31 cellular contexts compared by ENCODE assay signal in genomic region chr19:54124393-54124792, GRCh38.
"Had no signal": no experiment of that assay in that cellular context is flagged by ENCODE, and none has a peak within 500 bp of the region (broad histone marks: within the 10 kb centered on the region; RNA-seq: fewer than 3 reads in every experiment).

No MANE protein-coding gene starts in this region.

- H3K4me3 ChIP-seq: ascending aorta, body of pancreas, breast epithelium had no signal

- H3K27ac ChIP-seq: ascending aorta, body of pancreas, brain microvascular endothelial cell, breast epithelium, VCaP had no signal

- FAIRE-seq: TTC549 had no signal

- ATAC-seq: activated CD8-positive, alpha-beta memory T cell treated with anti-CD3 and anti-CD28 coated beads, Interleukin-2, amount 10 ng/mL, durations not matched to agents 7 days and 5 days; activated CD8-positive, alpha-beta T cell treated with anti-CD3 and anti-CD28 coated beads, Interleukin-2, amount 10 ng/mL, durations not matched to agents 7 days and 5 days; activated naive CD8-positive, alpha-beta T cell treated with anti-CD3 and anti-CD28 coated beads, Interleukin-2, amount 50 U/mL, for 24 hours; body of pancreas had no signal

- H3K27me3 ChIP-seq: ascending aorta, body of pancreas, brain microvascular endothelial cell, breast epithelium had no signal

- H3K9me3 ChIP-seq: ascending aorta, body of pancreas, breast epithelium had no signal

- H3K4me1 ChIP-seq: ascending aorta, body of pancreas, breast epithelium had no signal

- DNase-seq: activated B cell treated with CpG ODN at 0.5 μM for 24 hours; activated CD4-positive, alpha-beta memory T cell treated with anti-CD3 and anti-CD28 coated beads, Interleukin-2, amount 10 ng/mL, durations not matched to agents 7 days and 5 days; activated CD4-positive, alpha-beta T cell treated with anti-CD3 and anti-CD28 coated beads for 4 hours; activated CD4-positive, alpha-beta T cell treated with anti-CD3 and anti-CD28 coated beads, Interleukin-2, amount 10 ng/mL, durations not matched to agents 24 days and 14 days; activated CD4-positive, alpha-beta T cell treated with anti-CD3 and anti-CD28 coated beads, Interleukin-2, amount 50 U/mL, for 1 hour; activated CD4-positive, alpha-beta T cell treated with anti-CD3 and anti-CD28 coated beads, Interleukin-2, amount 50 U/mL, for 48 hours; activated CD4-positive, CD25-positive, alpha-beta regulatory T cell treated with anti-CD3 and anti-CD28 coated beads, Interleukin-2, amount 50 U/mL, for 72 hours; activated CD8-positive, alpha-beta memory T cell treated with anti-CD3 and anti-CD28 coated beads for 24 hours; activated CD8-positive, alpha-beta memory T cell treated with anti-CD3 and anti-CD28 coated beads, Interleukin-2, amount 10 ng/mL, durations not matched to agents 7 days and 5 days; activated CD8-positive, alpha-beta memory T cell treated with anti-CD3 and anti-CD28 coated beads, Interleukin-2, amount 50 U/mL, for 48 hours; activated CD8-positive, alpha-beta T cell treated with anti-CD3 and anti-CD28 coated beads, Interleukin-2, amount 10 ng/mL, durations not matched to agents 7 days and 5 days; activated effector memory CD4-positive, alpha-beta T cell treated with Interleukin-2 at 50 U/mL for 16 hours; activated gamma-delta T cell; activated naive CD4-positive, alpha-beta T cell treated with anti-CD3 and anti-CD28 coated beads, Interleukin-2, amount 10 ng/mL, durations not matched to agents 7 days and 5 days; activated naive CD4-positive, alpha-beta T cell treated with Interleukin-2 at 50 U/mL for 16 hours; activated naive CD8-positive, alpha-beta T cell treated with anti-CD3 and anti-CD28 coated beads, Interleukin-2, amount 10 ng/mL, durations not matched to agents 7 days and 5 days; activated naive CD8-positive, alpha-beta T cell treated with anti-CD3 and anti-CD28 coated beads, Interleukin-2, amount 50 U/mL, for 24 hours; activated T-cell treated with anti-CD3 and anti-CD28 coated beads, Interleukin-2, amount 50 U/mL, for 24 hours; activated T-cell treated with anti-CD3 and anti-CD28 coated beads, Interleukin-2, amount 50 U/mL, for 48 hours; amygdala; anterior cingulate cortex; body of pancreas; brain microvascular endothelial cell; central memory CD4-positive, alpha-beta T cell; T-helper 1 cell; T-helper 2 cell; T-helper 9 cell had no signal
